Comparison of ENCODE assay signal across 1 cellular context in the genomic region with DNA sequence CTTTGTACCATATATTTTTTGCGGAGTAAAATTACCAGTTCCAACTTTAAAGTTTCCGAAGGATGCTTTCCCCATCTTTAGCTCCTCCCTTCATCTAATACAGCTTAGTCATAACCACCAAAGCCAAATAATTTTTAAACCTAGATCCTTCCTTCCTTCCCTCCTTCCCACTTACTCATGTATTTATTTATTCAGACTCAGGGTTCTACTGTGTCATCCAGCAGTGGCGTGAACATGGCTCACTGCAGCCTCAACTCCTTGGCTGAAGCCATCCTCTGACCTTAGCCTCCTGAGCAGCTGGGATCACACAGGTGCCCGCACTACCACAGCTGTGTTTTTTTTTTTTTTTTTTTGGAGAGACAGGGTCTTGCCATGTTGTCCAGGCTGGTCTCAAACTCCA.
TF ChIP-seq lines count a peak whose summit lies in the region.

No MANE protein-coding gene starts in this region.

TF ChIP-seq in endothelial cell of umbilical vein, 7 proteins besides CTCF, POLR2A, EP300 and RAD21:
- TF ChIP-seq JUN (IDR thresholded peaks at IDR 0.05; ENCODE audit: borderline replicate concordance, insufficient read depth, insufficient read length, low read depth) (peak; percentile 19), GATA2 (IDR thresholded peaks at IDR 0.05; ENCODE audit: insufficient read depth, insufficient read length, low read depth, low read length) (no peak), EZH2 (IDR thresholded peaks at IDR 0.05; ENCODE audit: borderline replicate concordance, low read depth, low read length, severe bottlenecking) (no peak), FOS (IDR thresholded peaks at IDR 0.05; ENCODE audit: borderline replicate concordance, insufficient read depth, low read length) (peak; percentile 87), POLR2AphosphoS5 (IDR thresholded peaks at IDR 0.05; ENCODE audit: insufficient read depth, low read depth, low read length) (peak; percentile 64)
